In the genomic region with DNA sequence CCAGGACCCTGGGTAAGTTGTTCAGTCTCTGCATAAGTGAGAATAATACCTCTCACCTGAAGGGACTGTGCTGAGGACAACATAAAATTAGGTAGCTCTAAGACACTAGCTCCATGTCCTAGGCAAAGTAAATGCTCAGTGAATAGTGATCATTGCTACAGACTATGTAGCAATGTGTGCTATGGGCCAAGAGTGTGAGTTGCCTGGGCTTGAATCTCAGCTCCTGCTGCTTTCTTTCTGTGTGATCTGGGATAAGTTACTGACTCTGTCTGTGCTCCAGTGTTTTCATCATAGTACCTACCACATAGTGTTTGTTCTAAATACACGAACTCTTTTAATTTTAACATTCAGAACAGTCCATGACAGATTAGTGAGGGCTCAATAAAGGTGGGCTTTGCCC, we compare ENCODE assay signal across 17 cellular contexts.
DNase-seq lines count a peak whose midpoint lies in the region; ATAC-seq and TF ChIP-seq lines count a peak whose summit lies in the region.
"Had no signal": no experiment of that assay in that cellular context is flagged by ENCODE, and none has a peak within 500 bp of the region (broad histone marks: within the 10 kb centered on the region; RNA-seq: fewer than 3 reads in every experiment).

No MANE protein-coding gene starts in this region.

- H3K9me3 ChIP-seq in GM23248 (ENCODE audit: low read depth), result no peaks in the 10 kb centered on the region
- H3K9me3 ChIP-seq in adipocyte (ENCODE audit: control insufficient read depth, low read length), result no peaks in the 10 kb centered on the region
- H3K9me3 ChIP-seq: SK-N-SH had no signal

- H3K9ac ChIP-seq in GM23248 (no peak overlapping the region), adipocyte (ENCODE audit: low read length) (no peak overlapping the region)
- H3K9ac ChIP-seq: SK-N-SH had no signal

- peaks cover 15% of the 10 kb centered on the region for H3F3A ChIP-seq in GM23248 (ENCODE audit: insufficient read depth)

- no peaks in the 10 kb centered on the region for H3K36me3 ChIP-seq in GM23248 (ENCODE audit: low read depth)
- H3K36me3 ChIP-seq in adipocyte (ENCODE audit: control insufficient read depth, insufficient read depth, low read length, severe bottlenecking), result no peaks in the 10 kb centered on the region

- H3K4me3 ChIP-seq in GM23248 (no peak overlapping the region), adipocyte (ENCODE audit: low read length) (no peak overlapping the region), fibroblast of pulmonary artery (replicated peaks; ENCODE audit: low read depth, low read length) (no peak overlapping the region)

- in situ Hi-C loops in GM23248 (cut with MboI), result no loop called here

- no peaks in the 10 kb centered on the region for H3K79me2 ChIP-seq in GM23248 (ENCODE audit: insufficient read depth)

- H4K20me1 ChIP-seq in GM23248 (ENCODE audit: insufficient read depth), result no peaks in the 10 kb centered on the region

- no peak for TF ChIP-seq CTCF in fibroblast of pulmonary artery (IDR thresholded peaks at IDR 0.05; ENCODE audit: low read length, missing control alignments)

- H3K4me1 ChIP-seq in GM23248 (ENCODE audit: insufficient read depth) (peaks cover 23% of the 10 kb centered on the region), adipocyte (ENCODE audit: control insufficient read depth, insufficient read depth, low read length) (peaks cover 17% of the 10 kb centered on the region)

- H3K9me2 ChIP-seq in GM23248 (ENCODE audit: insufficient read depth), result no peaks in the 10 kb centered on the region
- H3K9me2 ChIP-seq: SK-N-SH had no signal

- H3K27me3 ChIP-seq in GM23248 (replicated peaks; ENCODE audit: insufficient read depth) (peaks cover 12% of the 10 kb centered on the region; the same call in 1 of the 2 replicates), adipocyte (replicated peaks; ENCODE audit: control insufficient read depth, insufficient read depth, low read length) (no peaks in the 10 kb centered on the region)

- H3K4me2 ChIP-seq in GM23248 (ENCODE audit: unreplicated experiment), result no peak overlapping the region
- H3K4me2 ChIP-seq: SK-N-SH had no signal

- peak; percentile 58 for DNase-seq in GM23248
- DNase-seq in adipocyte (ENCODE audit: low read depth), result peak; percentile 15
- DNase-seq in fibroblast of pulmonary artery (ENCODE audit: low read depth), result peak; percentile 17
- no peak for DNase-seq in midbrain (lab: John Stamatoyannopoulos, UW)
- DNase-seq: DMS79, KG1, NCI-H1694 treated with DMSO at 0.1 percent for 48 hours, NCI-H510A, NCI-H774, OCI-M1, SHP77, SK-N-SH had no signal

- 82 to 92% methylated on average over 1 of the region's 1 CpG for WGBS in GM23248 (ENCODE audit: low coverage in 1 of 2, low lambda C conversion rate in 2 of 2, missing lambda C conversion rate in 2 of 2), 2 experiments

- no peak overlapping the region for H3K27ac ChIP-seq in GM23248
- H3K27ac ChIP-seq: C4-2B had no signal

- ATAC-seq in HG03342 (IDR thresholded peaks at IDR 0.05; ENCODE audit: unreplicated experiment) (no peak), GM18873 (IDR thresholded peaks at IDR 0.05; ENCODE audit: low FRiP score, unreplicated experiment) (no peak), GM18517 (IDR thresholded peaks at IDR 0.05; ENCODE audit: unreplicated experiment) (no peak)
- ATAC-seq: HepG2 had no signal

- no peak overlapping the region for H2AFZ ChIP-seq in GM23248
